In genomic region chr11:110526323-110526722, GRCh38 we compare ENCODE assay signal across 11 cellular contexts.
A peak's percentile ranks its signal among the peaks of the same experiment; 100 is the strongest.
DNase-seq lines count a peak whose midpoint lies in the region; ATAC-seq and TF ChIP-seq lines count a peak whose summit lies in the region.
"Had no signal": no experiment of that assay in that cellular context is flagged by ENCODE, and none has a peak within 500 bp of the region (broad histone marks: within the 10 kb centered on the region; RNA-seq: fewer than 3 reads in every experiment).

No MANE protein-coding gene starts in this region.

- H3K36me3 ChIP-seq in GM23248 (ENCODE audit: low read depth): no peaks in the 10 kb centered on the region
- no peaks in the 10 kb centered on the region for H3K36me3 ChIP-seq in left lung
- H3K36me3 ChIP-seq: esophagus squamous epithelium had no signal

- H3K9me3 ChIP-seq in GM23248 (ENCODE audit: low read depth): no peaks in the 10 kb centered on the region
- no peaks in the 10 kb centered on the region for H3K9me3 ChIP-seq in left lung

- CTCF ChIA-PET in T-cell (lab: Charles Lee): no interaction called here

- POLR2A ChIA-PET in T-cell (lab: Charles Lee): no interaction called here

- H3K4me3 ChIP-seq in GM23248 (no peak overlapping the region), left lung (no peak overlapping the region)
- H3K4me3 ChIP-seq: esophagus squamous epithelium had no signal

- H3K9ac ChIP-seq in GM23248: no peak overlapping the region

- H3K36me3 Mint-ChIP-seq in T-cell: no peaks in the 10 kb centered on the region

- no peaks in the 10 kb centered on the region for H3K9me2 ChIP-seq in GM23248 (ENCODE audit: insufficient read depth)

- in situ Hi-C loops in GM23248 (cut with MboI): no loop called here

- H3K27me3 Mint-ChIP-seq in T-cell: no peaks in the 10 kb centered on the region
- H3K27me3 Mint-ChIP-seq: stimulated activated naive CD8-positive, alpha-beta T cell treated with anti-CD3 and anti-CD28 coated beads, Interleukin-15, Interleukin-2, amounts not matched to agents 100 ng/mL and 50 ng/mL, for 24 hours had no signal

- H3K27ac ChIP-seq in GM23248 (peak overlapping the region; percentile 42), left lung (peak overlapping the region in 1 of 2 donors; percentile 44)

- H4K20me1 ChIP-seq in GM23248 (ENCODE audit: insufficient read depth): no peaks in the 10 kb centered on the region

- no peak overlapping the region for H3K4me3 Mint-ChIP-seq in T-cell
- H3K4me3 Mint-ChIP-seq: stimulated activated naive CD8-positive, alpha-beta T cell treated with anti-CD3 and anti-CD28 coated beads, Interleukin-15, Interleukin-2, amounts not matched to agents 100 ng/mL and 50 ng/mL, for 24 hours had no signal

- H3K27me3 ChIP-seq in GM23248 (replicated peaks; ENCODE audit: insufficient read depth) (no peaks in the 10 kb centered on the region), left lung (no peaks in the 10 kb centered on the region)
- H3K27me3 ChIP-seq: esophagus squamous epithelium had no signal

- ATAC-seq in HG03521 (IDR thresholded peaks at IDR 0.05; ENCODE audit: unreplicated experiment) (peak; percentile 58), left lung (peak; percentile 33), left ventricle myocardium superior (no peak), T-cell (replicated peaks in 1 of 4) (no peak)

- 69 to 76% methylated on average over 2 of the region's 2 CpGs for whole genome bisulfite sequencing in GM23248 (ENCODE audit: low coverage in 1 of 2, low lambda C conversion rate in 2 of 2, missing lambda C conversion rate in 2 of 2), 2 experiments

- no peak overlapping the region for H2AFZ ChIP-seq in GM23248

- peaks cover 8 to 16% (median 13%) of the 10 kb centered on the region in 3 donors for H3K9me3 Mint-ChIP-seq in T-cell

- H3K79me2 ChIP-seq in GM23248 (ENCODE audit: insufficient read depth): no peaks in the 10 kb centered on the region

- peaks cover 38% of the 10 kb centered on the region for H3F3A ChIP-seq in GM23248 (ENCODE audit: insufficient read depth)

- H3K4me1 ChIP-seq in GM23248 (ENCODE audit: insufficient read depth): peaks cover 45% of the 10 kb centered on the region
- H3K4me1 ChIP-seq in left lung: peaks cover 5 to 8% of the 10 kb centered on the region in 2 donors

- no peak for TF ChIP-seq CTCF in left lung (IDR thresholded peaks at IDR 0.05)

- peak overlapping the region; percentile 27 for H3K4me2 ChIP-seq in GM23248 (ENCODE audit: unreplicated experiment)

- peak overlapping the region in 1 of 2 donors; percentile 17 for H3K27ac Mint-ChIP-seq in T-cell
- H3K27ac Mint-ChIP-seq: stimulated activated naive CD8-positive, alpha-beta T cell treated with anti-CD3 and anti-CD28 coated beads, Interleukin-15, Interleukin-2, amounts not matched to agents 100 ng/mL and 50 ng/mL, for 24 hours had no signal

- peaks cover 5 to 27% (median 5%) of the 10 kb centered on the region in 3 donors for H3K4me1 Mint-ChIP-seq in T-cell

- intact Hi-C loops in left lung (cut with DNase I) (no loop called here), left ventricle myocardium superior (cut with micrococcal nuclease) (no loop called here)

- DNase-seq in GM19238 (ENCODE audit: insufficient read length, low spot score): peak; percentile 16
- DNase-seq in GM23248: no peak
- DNase-seq in left lung: no peak
- no peak for DNase-seq in DMS114 treated with DMSO at 0.1 percent for 48 hours (lab: John Stamatoyannopoulos, UW; ENCODE audit: unreplicated experiment)
- DNase-seq in left ventricle myocardium superior: no peak
- no peak for DNase-seq in NK-92 treated with Interleukin-12 subunit alpha and Interleukin-12 subunit beta, amount 100 ng/mL, for 24 hours (lab: John Stamatoyannopoulos, UW)
- no peak for DNase-seq in T-cell
- DNase-seq: esophagus squamous epithelium, NCI-H1048 had no signal

Comparison
In these comparisons a context has a peak if more than half of its experiments do, and no peak if none do; other contexts are left out.
1. ATAC-seq: peak in HG03521 (single experiment) and left lung (single experiment); none in left ventricle myocardium superior (single experiment) and T-cell (0 of 4).